In the genomic region with DNA sequence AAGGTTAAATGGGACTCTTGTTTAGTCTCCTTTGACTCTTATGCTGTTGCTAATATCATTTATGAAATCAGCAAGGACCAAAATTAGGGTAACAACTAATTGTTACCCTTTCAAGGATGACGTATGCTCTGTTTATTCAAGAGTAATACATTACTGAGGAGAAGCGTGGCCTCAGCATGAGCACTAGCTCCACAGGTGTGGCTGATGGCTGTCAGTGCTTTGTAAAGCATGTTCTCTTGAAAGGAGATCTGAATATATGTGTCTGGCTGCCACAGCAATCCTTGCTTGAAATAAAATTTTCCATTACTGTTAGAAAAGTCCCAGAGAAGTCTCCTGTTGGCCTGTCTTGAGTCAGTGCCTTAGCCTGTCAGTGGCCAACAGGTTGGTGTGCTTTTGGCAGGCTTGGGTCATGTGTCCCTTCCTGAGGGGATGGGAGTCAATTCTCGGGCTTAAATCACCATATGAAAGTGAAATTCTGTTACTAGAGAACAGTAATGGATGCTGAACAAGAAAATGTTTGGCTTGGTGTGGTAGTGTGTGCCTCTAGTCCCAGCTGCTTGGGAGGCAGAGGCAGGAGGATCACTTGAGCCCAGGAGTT, we compare ENCODE assay signal across 12 cellular contexts. TPM values are rescaled to one million over a fixed set of nuclear protein-coding genes. Genes with fewer than 3 reads are reported as not detected.
DNase-seq lines count a peak whose midpoint lies in the region; ATAC-seq and TF ChIP-seq lines count a peak whose summit lies in the region.
"Had no signal": no experiment of that assay in that cellular context is flagged by ENCODE, and none has a peak within 500 bp of the region (broad histone marks: within the 10 kb centered on the region; RNA-seq: fewer than 3 reads in every experiment).

No MANE protein-coding gene starts in this region.

- H3K27ac ChIP-seq in angular gyrus (ENCODE audit: low read depth, low read length) (peak overlapping the region; percentile 22), right cardiac atrium (ENCODE audit: low read length) (peak overlapping the region; percentile 80), thyroid gland (peak overlapping the region in 1 of 3 donors; percentile 19)
- H3K27ac ChIP-seq: BLaER1 treated with 17β-estradiol and CSF1 and Interleukin-3, amounts not matched to agents 10 nM and 100 nM; parathyroid adenoma; spleen had no signal

- in situ Hi-C loops in GM13976 (cut with MboI; ENCODE audit: low sequenced_read_pairs, unreplicated experiment): no loop called here

- DNase-seq in GM13976 (ENCODE audit: low spot score): peak; percentile 22
- peak in 2 of 3 donors; percentile 38 to 72 for DNase-seq in right cardiac atrium
- no peak for DNase-seq in activated effector memory CD4-positive, alpha-beta T cell treated with anti-CD3 and anti-CD28 coated beads, Interleukin-2, amount 50 U/mL, for 16 hours
- no peak for DNase-seq in thyroid gland
- DNase-seq: NCI-H1092 treated with DMSO at 0.1 percent for 48 hours, spleen, T-cell had no signal

- no peaks in the 10 kb centered on the region for H3K36me3 ChIP-seq in thyroid gland

- no peak for TF ChIP-seq POLR2A in thyroid gland (IDR thresholded peaks at IDR 0.05)

- H3K4me1 ChIP-seq in right cardiac atrium (ENCODE audit: control insufficient read depth, insufficient read depth, low read length) (peaks cover 1% of the 10 kb centered on the region), thyroid gland (no peaks in the 10 kb centered on the region)
- H3K4me1 ChIP-seq: parathyroid adenoma had no signal

- H3K27me3 ChIP-seq in right cardiac atrium (ENCODE audit: control insufficient read depth, insufficient read depth) (no peaks in the 10 kb centered on the region), thyroid gland (no peaks in the 10 kb centered on the region)
- H3K27me3 ChIP-seq: BLaER1 treated with 17β-estradiol and CSF1 and Interleukin-3, amounts not matched to agents 10 nM and 100 nM; spleen had no signal

- intact Hi-C loops in right cardiac atrium (cut with DNase I) (no loop called here), thyroid gland (cut with DNase I) (no loop called here)

- no peaks in the 10 kb centered on the region for H3K9me3 ChIP-seq in right cardiac atrium (ENCODE audit: control insufficient read depth, low read length)
- no peaks in the 10 kb centered on the region for H3K9me3 ChIP-seq in thyroid gland

- ATAC-seq in HG03025 (IDR thresholded peaks at IDR 0.05; ENCODE audit: low FRiP score, unreplicated experiment) (peak; percentile 53), right cardiac atrium (peak; percentile 64 to 67), HG02610 (IDR thresholded peaks at IDR 0.05; ENCODE audit: unreplicated experiment) (no peak)
- ATAC-seq: T-cell had no signal

- WGBS in right cardiac atrium: 61% methylated on average over 3 of the region's 3 CpGs
- WGBS in thyroid gland, 2 donors: 85 to 91% methylated on average over 3 of the region's 3 CpGs

- TF ChIP-seq CTCF in GM13976 (IDR thresholded peaks at IDR 0.05; ENCODE audit: borderline replicate concordance, control extremely low read depth, extremely low read depth, insufficient read depth, missing control alignments): no peak
- TF ChIP-seq CTCF in thyroid gland (IDR thresholded peaks at IDR 0.05): no peak

- no peak overlapping the region for H3K4me3 ChIP-seq in right cardiac atrium (ENCODE audit: low read length)
- H3K4me3 ChIP-seq in thyroid gland (replicated peaks in 1 of 3): no peak overlapping the region
- H3K4me3 ChIP-seq: BLaER1 treated with 17β-estradiol and CSF1 and Interleukin-3, amounts not matched to agents 10 nM and 100 nM; spleen had no signal

RNA-seq across cellular contexts. Expression of gene ABI2, which starts 32.7 kb away (rescaled TPM):
- total RNA-seq in right cardiac atrium (10 to 100 TPM; 59.4 to 75.4 (median 65.5) TPM), thyroid gland (10 to 100 TPM; 64.6 to 77.6 (median 67.6) TPM)
- 26.4 TPM for polyA plus RNA-seq in right cardiac atrium

Comparison
In these comparisons a context has a peak if more than half of its experiments do, and no peak if none do; other contexts are left out.
1. DNase-seq: peak in GM13976 (single experiment) and right cardiac atrium (2 of 3); none in activated effector memory CD4-positive, alpha-beta T cell treated with anti-CD3 and anti-CD28 coated beads, Interleukin-2, amount 50 U/mL, for 16 hours (single experiment) and thyroid gland (0 of 2).